17 cellular contexts compared by ENCODE assay signal in genomic region chr20:3547906-3548305, GRCh38.
DNase-seq lines count a peak whose midpoint lies in the region; ATAC-seq, FAIRE-seq and TF ChIP-seq lines count a peak whose summit lies in the region.
"Had no signal": no experiment of that assay in that cellular context is flagged by ENCODE, and none has a peak within 500 bp of the region (broad histone marks: within the 10 kb centered on the region; RNA-seq: fewer than 3 reads in every experiment).

No MANE protein-coding gene starts in this region.

- no peaks in the 10 kb centered on the region for H3K9me3 Mint-ChIP-seq in activated naive CD4-positive, alpha-beta T cell treated with anti-CD3 and anti-CD28 coated beads, Interleukin-2, amount 50 U/mL, for 24 hours
- H3K9me3 Mint-ChIP-seq: CD8-positive, alpha-beta memory T cell had no signal

- H2AFZ ChIP-seq in PC-9: no peak overlapping the region

- peak overlapping the region; percentile 33 for H3K27ac Mint-ChIP-seq in activated naive CD4-positive, alpha-beta T cell treated with anti-CD3 and anti-CD28 coated beads, Interleukin-2, amount 50 U/mL, for 24 hours

- H3K36me3 ChIP-seq in pancreas: no peaks in the 10 kb centered on the region
- H3K36me3 ChIP-seq in PC-9 (ENCODE audit: low read depth): no peaks in the 10 kb centered on the region
- H3K36me3 ChIP-seq in HAP-1 (replicated peaks): 0 out of 2 replicates have a peak, but pooled peaks cover 4% of the 10 kb centered on the region

- H3K9me3 ChIP-seq in pancreas (no peaks in the 10 kb centered on the region), PC-9 (ENCODE audit: insufficient read depth, low read depth) (no peaks in the 10 kb centered on the region), HAP-1 (no peaks in the 10 kb centered on the region)
- H3K9me3 ChIP-seq: BLaER1 had no signal

- 0 out of 2 replicates have a peak, but pooled peaks cover 6% of the 10 kb centered on the region for H3F3A ChIP-seq in PC-9 (ENCODE audit: insufficient read depth, low read depth)

- H4K20me1 ChIP-seq in PC-9 (ENCODE audit: insufficient read depth): no peaks in the 10 kb centered on the region
- H4K20me1 ChIP-seq: BLaER1 had no signal

- FAIRE-seq in pancreas (lab: Jason Lieb, UNC): no peak
- FAIRE-seq: GM19239, H1 had no signal

- POLR2A ChIA-PET in PC-9 (lab: Charles Lee; ENCODE audit: unreplicated experiment): no interaction called here

- 13 to 23% methylated on average over 1 of the region's 1 CpG for WGBS in pancreas, 2 donors

- BruUV-seq in PC-9 (replicated peaks; lab: Mats Ljungman, UMichigan): no TSS peak

- H3K27ac ChIP-seq in pancreas (peak overlapping the region in 2 of 4 donors; percentile 58 to 60), PC-9 (no peak overlapping the region)
- H3K27ac ChIP-seq: 22Rv1, BLaER1 had no signal

- ATAC-seq in left lobe of liver (peak; percentile 38), pancreas (peak; percentile 51 to 83 (median 74))
- ATAC-seq: HCT116 had no signal

- H3K27me3 ChIP-seq in pancreas (no peaks in the 10 kb centered on the region), PC-9 (ENCODE audit: insufficient read depth, low read depth) (no peaks in the 10 kb centered on the region), HAP-1 (ENCODE audit: low read depth) (no peaks in the 10 kb centered on the region)
- H3K27me3 ChIP-seq: BLaER1 had no signal

- H3K4me2 ChIP-seq in PC-9: no peak overlapping the region
- H3K4me2 ChIP-seq: BLaER1 had no signal

- CTCF ChIA-PET in PC-9 (lab: Charles Lee): no interaction called here

- H3K4me3 ChIP-seq in pancreas (no peak overlapping the region), PC-9 (no peak overlapping the region), HAP-1 (no peak overlapping the region)
- H3K4me3 ChIP-seq: BLaER1 had no signal

- intact Hi-C loops in pancreas (cut with DNase I): no loop called here
- intact Hi-C loops in PC-9 (cut with micrococcal nuclease; ENCODE audit: unreplicated experiment): no loop called here

- H3K79me2 ChIP-seq in PC-9 (ENCODE audit: low read depth): no peaks in the 10 kb centered on the region

- no peaks in the 10 kb centered on the region for H3K4me1 Mint-ChIP-seq in activated naive CD4-positive, alpha-beta T cell treated with anti-CD3 and anti-CD28 coated beads, Interleukin-2, amount 50 U/mL, for 24 hours
- H3K4me1 Mint-ChIP-seq: CD8-positive, alpha-beta memory T cell had no signal

- H3K27me3 Mint-ChIP-seq in activated naive CD4-positive, alpha-beta T cell treated with anti-CD3 and anti-CD28 coated beads, Interleukin-2, amount 50 U/mL, for 24 hours: no peaks in the 10 kb centered on the region
- H3K27me3 Mint-ChIP-seq: CD8-positive, alpha-beta memory T cell had no signal

- DNase-seq in activated naive CD4-positive, alpha-beta T cell treated with anti-CD3 and anti-CD28 coated beads, Interleukin-2, amount 50 U/mL, for 16 hours: no peak
- DNase-seq in astrocyte of the hippocampus (ENCODE audit: low read depth, low spot score): peak; percentile 12
- no peak for DNase-seq in left lobe of liver (ENCODE audit: low spot score)
- DNase-seq in pancreas: no peak
- DNase-seq in PC-9: no peak
- no peak for DNase-seq in NCI-H2171 treated with DMSO at 0.1 percent for 48 hours (lab: John Stamatoyannopoulos, UW)
- no peak for DNase-seq in HAP-1 (ENCODE audit: low spot score in 2 of 2)
- DNase-seq: AML-193; CD8-positive, alpha-beta memory T cell; DMS53; GF-D8 had no signal

- TF ChIP-seq CTCF in pancreas (IDR thresholded peaks at IDR 0.05): no peak
- TF ChIP-seq CTCF in PC-9 (conservative IDR thresholded peaks at IDR 0.05): no peak

- no peaks in the 10 kb centered on the region for H3K9me2 ChIP-seq in PC-9 (ENCODE audit: insufficient read depth)

- H3K36me3 Mint-ChIP-seq in activated naive CD4-positive, alpha-beta T cell treated with anti-CD3 and anti-CD28 coated beads, Interleukin-2, amount 50 U/mL, for 24 hours: peaks cover 26% of the 10 kb centered on the region

- in situ Hi-C loops in HAP-1 (cut with MboI; ENCODE audit: low sequenced_read_pairs): no loop called here

- H3K4me3 Mint-ChIP-seq in activated naive CD4-positive, alpha-beta T cell treated with anti-CD3 and anti-CD28 coated beads, Interleukin-2, amount 50 U/mL, for 24 hours: no peak overlapping the region
- H3K4me3 Mint-ChIP-seq: CD8-positive, alpha-beta memory T cell had no signal

- H3K4me1 ChIP-seq in pancreas (peaks cover 0 to 36% (median 15%) of the 10 kb centered on the region in 3 donors), PC-9 (replicated peaks; ENCODE audit: insufficient read depth) (no peaks in the 10 kb centered on the region), HAP-1 (peaks cover 5% of the 10 kb centered on the region; the same call in 1 of the 2 replicates)
- H3K4me1 ChIP-seq: BLaER1 had no signal
